In genomic region chr4:8594097-8595038, GRCh38 we compare ENCODE assay signal across 8 cellular contexts. TPM values are rescaled to one million over a fixed set of nuclear protein-coding genes. Genes with fewer than 3 reads are reported as not detected.
A peak's percentile ranks its signal among the peaks of the same experiment; 100 is the strongest.
DNase-seq lines count a peak whose midpoint lies in the region; ATAC-seq, FAIRE-seq and TF ChIP-seq lines count a peak whose summit lies in the region.

No MANE protein-coding gene starts in this region.

- H3K4me3 ChIP-seq in breast epithelium, result peak overlapping the region in 1 of 3 donors; percentile 65
- H3K4me3 ChIP-seq in tibial nerve, result no peak overlapping the region

- peak overlapping the region in 1 of 2 donors; percentile 75 for H3K27ac ChIP-seq in breast epithelium
- no peak overlapping the region for H3K27ac ChIP-seq in tibial nerve

- FAIRE-seq in D721Med (lab: Jason Lieb, UNC), result no peak

- no peaks in the 10 kb centered on the region for H3K4me1 ChIP-seq in breast epithelium
- peaks cover 0 to 20% (median 0%) of the 10 kb centered on the region in 4 donors for H3K4me1 ChIP-seq in tibial nerve

- ATAC-seq in GM19351 (IDR thresholded peaks at IDR 0.05; ENCODE audit: unreplicated experiment) (peak; percentile 63), HG03442 (IDR thresholded peaks at IDR 0.05; ENCODE audit: unreplicated experiment) (no peak), GM18505 (IDR thresholded peaks at IDR 0.05; ENCODE audit: unreplicated experiment) (no peak)

- H3K36me3 ChIP-seq in breast epithelium (no peaks in the 10 kb centered on the region), tibial nerve (no peaks in the 10 kb centered on the region)

- H3K9me3 ChIP-seq in breast epithelium (no peaks in the 10 kb centered on the region), tibial nerve (no peaks in the 10 kb centered on the region)

- intact Hi-C loops in breast epithelium (cut with DNase I; ENCODE audit: low total_unique reads), result no loop called here

- no peak for TF ChIP-seq POLR2A in breast epithelium (IDR thresholded peaks at IDR 0.05)
- TF ChIP-seq POLR2A in tibial nerve (IDR thresholded peaks at IDR 0.05), result no peak
- no peak for TF ChIP-seq POLR2A in GM18505 (IDR thresholded peaks at IDR 0.05; ENCODE audit: borderline replicate concordance, extremely low read depth, insufficient read depth, insufficient read length)

- TF ChIP-seq CTCF in D721Med (IDR thresholded peaks at IDR 0.05; ENCODE audit: insufficient read depth, missing control alignments) (peak; percentile 58), breast epithelium (IDR thresholded peaks at IDR 0.05) (peak; percentile 40 to 71 (median 67)), tibial nerve (IDR thresholded peaks at IDR 0.05) (peak; percentile 33 to 76 (median 44))

- H3K27me3 ChIP-seq in breast epithelium, result peaks cover 0 to 28% of the 10 kb centered on the region in 2 donors
- peaks cover 0 to 27% of the 10 kb centered on the region in 2 donors for H3K27me3 ChIP-seq in tibial nerve

- WGBS in tibial nerve, 2 donors, result 50 to 51% methylated on average over 24 of the region's 24 CpGs

- TF ChIP-seq EP300 in tibial nerve (IDR thresholded peaks at IDR 0.05), result no peak

- DNase-seq in D721Med (ENCODE audit: insufficient read length, low spot score) (peak; percentile 32), NCI-H82 (lab: John Stamatoyannopoulos, UW) (peak; percentile 69), breast epithelium (ENCODE audit: low spot score in 2 of 2) (peak in 1 of 2 donors; percentile 49), iris pigment epithelial cell (ENCODE audit: low read depth) (peak; percentile 79), tibial nerve (ENCODE audit: low spot score in 2 of 2) (peak in 1 of 2 donors; percentile 79)

RNA-seq across cellular contexts. Expression of gene CPZ, which starts 1.8 kb away (rescaled TPM):
- total RNA-seq in breast epithelium, result 10 to 100 TPM in 1 of 3 donors, 1 to 10 TPM in 2; 2.9 to 13.4 (median 7.5) TPM
- total RNA-seq in tibial nerve, result 10 to 100 TPM in 1 of 4 donors, 1 to 10 TPM in 3; 1.6 to 11.7 (median 2.5) TPM

RNA-seq across cellular contexts. Expression of gene GPR78, which starts 14.2 kb away (rescaled TPM):
- total RNA-seq in breast epithelium (under 1 TPM in 2 of 3 donors, not detected in 1; 0.15 to 0.33 TPM), tibial nerve (not detected)
